1 cellular context compared by ENCODE assay signal in the genomic region with DNA sequence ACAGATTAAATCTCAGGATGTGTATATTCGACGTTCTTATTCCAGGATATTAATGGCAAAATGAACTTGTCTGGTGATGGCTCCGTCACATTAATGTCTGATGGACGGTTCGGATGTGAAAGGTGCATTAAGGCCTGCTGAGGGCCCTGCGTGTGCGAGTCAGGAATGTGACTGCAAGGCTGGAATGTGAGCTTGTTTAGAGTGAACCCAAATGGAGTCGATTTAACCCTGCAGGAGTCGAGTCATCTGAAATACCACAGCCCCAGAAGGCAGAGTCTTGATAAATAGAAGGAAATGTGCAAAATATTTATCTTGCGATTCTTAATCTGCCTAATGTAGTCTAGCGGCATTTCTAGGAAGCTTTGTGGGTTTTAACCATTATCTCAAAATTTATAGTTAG.
TF ChIP-seq lines count a peak whose summit lies in the region.

No MANE protein-coding gene starts in this region.

TF ChIP-seq in SK-N-SH, 30 proteins besides CTCF, POLR2A, EP300 and RAD21 (continued from another document):
- TF ChIP-seq, protein P1, sequence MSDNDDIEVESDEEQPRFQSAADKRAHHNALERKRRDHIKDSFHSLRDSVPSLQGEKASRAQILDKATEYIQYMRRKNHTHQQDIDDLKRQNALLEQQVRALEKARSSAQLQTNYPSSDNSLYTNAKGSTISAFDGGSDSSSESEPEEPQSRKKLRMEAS (IDR thresholded peaks at IDR 0.05; ENCODE audit: low read depth): no peak
- no peak; the same call in 1 of the 2 replicates for TF ChIP-seq NFIC (IDR thresholded peaks at IDR 0.05; ENCODE audit: borderline replicate concordance)
- TF ChIP-seq FOXM1 (IDR thresholded peaks at IDR 0.05; ENCODE audit: low read depth): no peak
- TF ChIP-seq RXRA (IDR thresholded peaks at IDR 0.05; ENCODE audit: borderline replicate concordance, low read depth): no peak
- TF ChIP-seq, protein P2, sequence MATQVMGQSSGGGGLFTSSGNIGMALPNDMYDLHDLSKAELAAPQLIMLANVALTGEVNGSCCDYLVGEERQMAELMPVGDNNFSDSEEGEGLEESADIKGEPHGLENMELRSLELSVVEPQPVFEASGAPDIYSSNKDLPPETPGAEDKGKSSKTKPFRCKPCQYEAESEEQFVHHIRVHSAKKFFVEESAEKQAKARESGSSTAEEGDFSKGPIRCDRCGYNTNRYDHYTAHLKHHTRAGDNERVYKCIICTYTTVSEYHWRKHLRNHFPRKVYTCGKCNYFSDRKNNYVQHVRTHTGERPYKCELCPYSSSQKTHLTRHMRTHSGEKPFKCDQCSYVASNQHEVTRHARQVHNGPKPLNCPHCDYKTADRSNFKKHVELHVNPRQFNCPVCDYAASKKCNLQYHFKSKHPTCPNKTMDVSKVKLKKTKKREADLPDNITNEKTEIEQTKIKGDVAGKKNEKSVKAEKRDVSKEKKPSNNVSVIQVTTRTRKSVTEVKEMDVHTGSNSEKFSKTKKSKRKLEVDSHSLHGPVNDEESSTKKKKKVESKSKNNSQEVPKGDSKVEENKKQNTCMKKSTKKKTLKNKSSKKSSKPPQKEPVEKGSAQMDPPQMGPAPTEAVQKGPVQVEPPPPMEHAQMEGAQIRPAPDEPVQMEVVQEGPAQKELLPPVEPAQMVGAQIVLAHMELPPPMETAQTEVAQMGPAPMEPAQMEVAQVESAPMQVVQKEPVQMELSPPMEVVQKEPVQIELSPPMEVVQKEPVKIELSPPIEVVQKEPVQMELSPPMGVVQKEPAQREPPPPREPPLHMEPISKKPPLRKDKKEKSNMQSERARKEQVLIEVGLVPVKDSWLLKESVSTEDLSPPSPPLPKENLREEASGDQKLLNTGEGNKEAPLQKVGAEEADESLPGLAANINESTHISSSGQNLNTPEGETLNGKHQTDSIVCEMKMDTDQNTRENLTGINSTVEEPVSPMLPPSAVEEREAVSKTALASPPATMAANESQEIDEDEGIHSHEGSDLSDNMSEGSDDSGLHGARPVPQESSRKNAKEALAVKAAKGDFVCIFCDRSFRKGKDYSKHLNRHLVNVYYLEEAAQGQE (IDR thresholded peaks at IDR 0.05; ENCODE audit: low read depth, low read length): 0 out of 2 replicates have a peak, but pooled peaks have one; percentile 15
- TF ChIP-seq, protein P3, sequence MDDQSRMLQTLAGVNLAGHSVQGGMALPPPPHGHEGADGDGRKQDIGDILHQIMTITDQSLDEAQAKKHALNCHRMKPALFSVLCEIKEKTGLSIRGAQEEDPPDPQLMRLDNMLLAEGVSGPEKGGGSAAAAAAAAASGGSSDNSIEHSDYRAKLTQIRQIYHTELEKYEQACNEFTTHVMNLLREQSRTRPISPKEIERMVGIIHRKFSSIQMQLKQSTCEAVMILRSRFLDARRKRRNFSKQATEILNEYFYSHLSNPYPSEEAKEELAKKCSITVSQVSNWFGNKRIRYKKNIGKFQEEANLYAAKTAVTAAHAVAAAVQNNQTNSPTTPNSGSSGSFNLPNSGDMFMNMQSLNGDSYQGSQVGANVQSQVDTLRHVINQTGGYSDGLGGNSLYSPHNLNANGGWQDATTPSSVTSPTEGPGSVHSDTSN (IDR thresholded peaks at IDR 0.05): peak; percentile 49
- TF ChIP-seq, protein P4, sequence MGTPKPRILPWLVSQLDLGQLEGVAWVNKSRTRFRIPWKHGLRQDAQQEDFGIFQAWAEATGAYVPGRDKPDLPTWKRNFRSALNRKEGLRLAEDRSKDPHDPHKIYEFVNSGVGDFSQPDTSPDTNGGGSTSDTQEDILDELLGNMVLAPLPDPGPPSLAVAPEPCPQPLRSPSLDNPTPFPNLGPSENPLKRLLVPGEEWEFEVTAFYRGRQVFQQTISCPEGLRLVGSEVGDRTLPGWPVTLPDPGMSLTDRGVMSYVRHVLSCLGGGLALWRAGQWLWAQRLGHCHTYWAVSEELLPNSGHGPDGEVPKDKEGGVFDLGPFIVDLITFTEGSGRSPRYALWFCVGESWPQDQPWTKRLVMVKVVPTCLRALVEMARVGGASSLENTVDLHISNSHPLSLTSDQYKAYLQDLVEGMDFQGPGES (IDR thresholded peaks at IDR 0.05; ENCODE audit: low read depth, low read length): no peak
- TF ChIP-seq, protein P5, sequence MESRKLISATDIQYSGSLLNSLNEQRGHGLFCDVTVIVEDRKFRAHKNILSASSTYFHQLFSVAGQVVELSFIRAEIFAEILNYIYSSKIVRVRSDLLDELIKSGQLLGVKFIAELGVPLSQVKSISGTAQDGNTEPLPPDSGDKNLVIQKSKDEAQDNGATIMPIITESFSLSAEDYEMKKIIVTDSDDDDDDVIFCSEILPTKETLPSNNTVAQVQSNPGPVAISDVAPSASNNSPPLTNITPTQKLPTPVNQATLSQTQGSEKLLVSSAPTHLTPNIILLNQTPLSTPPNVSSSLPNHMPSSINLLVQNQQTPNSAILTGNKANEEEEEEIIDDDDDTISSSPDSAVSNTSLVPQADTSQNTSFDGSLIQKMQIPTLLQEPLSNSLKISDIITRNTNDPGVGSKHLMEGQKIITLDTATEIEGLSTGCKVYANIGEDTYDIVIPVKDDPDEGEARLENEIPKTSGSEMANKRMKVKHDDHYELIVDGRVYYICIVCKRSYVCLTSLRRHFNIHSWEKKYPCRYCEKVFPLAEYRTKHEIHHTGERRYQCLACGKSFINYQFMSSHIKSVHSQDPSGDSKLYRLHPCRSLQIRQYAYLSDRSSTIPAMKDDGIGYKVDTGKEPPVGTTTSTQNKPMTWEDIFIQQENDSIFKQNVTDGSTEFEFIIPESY (IDR thresholded peaks at IDR 0.05; ENCODE audit: borderline replicate concordance, low read depth): no peak
- TF ChIP-seq GATA2 (CRISPR knock-in tag; IDR thresholded peaks at IDR 0.05): no peak
- TF ChIP-seq TEAD4 (IDR thresholded peaks at IDR 0.05; ENCODE audit: borderline replicate concordance, insufficient read depth): 0 out of 2 replicates have a peak, but pooled peaks have one; percentile 45
- TF ChIP-seq EZH2phosphoT487 (IDR thresholded peaks at IDR 0.05; ENCODE audit: borderline replicate concordance, low read depth): no peak
- no peak for TF ChIP-seq GABPA (IDR thresholded peaks at IDR 0.05; ENCODE audit: low read depth)
- TF ChIP-seq POLR2AphosphoS5 (IDR thresholded peaks at IDR 0.05; ENCODE audit: low read depth, low read length): no peak
- TF ChIP-seq, protein P6, sequence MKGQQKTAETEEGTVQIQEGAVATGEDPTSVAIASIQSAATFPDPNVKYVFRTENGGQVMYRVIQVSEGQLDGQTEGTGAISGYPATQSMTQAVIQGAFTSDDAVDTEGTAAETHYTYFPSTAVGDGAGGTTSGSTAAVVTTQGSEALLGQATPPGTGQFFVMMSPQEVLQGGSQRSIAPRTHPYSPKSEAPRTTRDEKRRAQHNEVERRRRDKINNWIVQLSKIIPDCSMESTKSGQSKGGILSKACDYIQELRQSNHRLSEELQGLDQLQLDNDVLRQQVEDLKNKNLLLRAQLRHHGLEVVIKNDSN (IDR thresholded peaks at IDR 0.05; ENCODE audit: borderline replicate concordance, low read depth): no peak
- no peak for TF ChIP-seq NRF1 (IDR thresholded peaks at IDR 0.05; ENCODE audit: low read depth, low read length)
